10 cellular contexts compared by ENCODE assay signal in genomic region chr17:1298616-1299015, GRCh38. TPM values are rescaled to one million over a fixed set of nuclear protein-coding genes. Genes with fewer than 3 reads are reported as not detected.
A peak's percentile ranks its signal among the peaks of the same experiment; 100 is the strongest.
DNase-seq lines count a peak whose midpoint lies in the region; ATAC-seq and TF ChIP-seq lines count a peak whose summit lies in the region.
"Had no signal": no experiment of that assay in that cellular context is flagged by ENCODE, and none has a peak within 500 bp of the region (broad histone marks: within the 10 kb centered on the region; RNA-seq: fewer than 3 reads in every experiment).

No MANE protein-coding gene starts in this region.

- H3K4me3 ChIP-seq in IMR-90 (ENCODE audit: insufficient read depth, low read depth, low read length) (no peak overlapping the region), MG63 (no peak overlapping the region)
- H3K4me3 ChIP-seq: lung had no signal

- H3K4me2 ChIP-seq in IMR-90 (ENCODE audit: low read depth, low read length), result peak overlapping the region; percentile 34; the same call in 1 of the 2 replicates

- H3K9me3 ChIP-seq in IMR-90 (ENCODE audit: control insufficient read depth, insufficient read depth, low read length), result no peaks in the 10 kb centered on the region
- H3K9me3 ChIP-seq in MG63, result no peaks in the 10 kb centered on the region

- peak overlapping the region; percentile 75 for H2AFZ ChIP-seq in IMR-90 (replicated peaks; ENCODE audit: low read length, poor library complexity)

- no peak overlapping the region for H2BK15ac ChIP-seq in IMR-90 (ENCODE audit: low read depth, low read length)

- no peak for TF ChIP-seq RAD21 in IMR-90 (IDR thresholded peaks at IDR 0.05; ENCODE audit: low read length)

- ATAC-seq in IMR-90 (ENCODE audit: low read depth) (peak; percentile 81), left cardiac atrium (no peak)

- H3K9ac ChIP-seq in IMR-90 (ENCODE audit: low read depth, low read length), result no peak overlapping the region

- intact Hi-C loops in IMR-90 (cut with micrococcal nuclease), result no loop called here
- intact Hi-C loops in left cardiac atrium (cut with DNase I), result no loop called here

- no peak overlapping the region for H3K27ac ChIP-seq in IMR-90 (ENCODE audit: insufficient read depth, low read length)

- POLR2A ChIA-PET in IMR-90 (lab: Charles Lee; ENCODE audit: unreplicated experiment), result no interaction called here

- dilution Hi-C loops in IMR-90 (cut with HindIII; ENCODE audit: low sequenced_read_pairs, unreplicated experiment), result no loop called here

- CTCF ChIA-PET in IMR-90 (lab: Yijun Ruan, JAX), result no interaction called here

- H2BK120ac ChIP-seq in IMR-90 (ENCODE audit: low read depth, low read length), result no peak overlapping the region

- no TSS peak for BruUV-seq in IMR-90 (replicated peaks; lab: Mats Ljungman, UMichigan)

- no peak overlapping the region for H4K91ac ChIP-seq in IMR-90 (ENCODE audit: insufficient read depth, low read depth, low read length)

- no peaks in the 10 kb centered on the region for H4K20me1 ChIP-seq in IMR-90 (ENCODE audit: insufficient read depth, low read length)

- in situ Hi-C loops in IMR-90 (cut with MboI; ENCODE audit: low sequenced_read_pairs), result no loop called here

- no peak overlapping the region for H3K23ac ChIP-seq in IMR-90 (ENCODE audit: low read depth, low read length)

- H3K4me1 ChIP-seq in IMR-90 (ENCODE audit: control insufficient read depth, insufficient read depth, low read length), result no peaks in the 10 kb centered on the region

- no peak overlapping the region for H2BK5ac ChIP-seq in IMR-90 (ENCODE audit: low read depth, low read length, poor library complexity, severe bottlenecking)

- no peak overlapping the region for H4K5ac ChIP-seq in IMR-90 (ENCODE audit: low read depth, low read length)

- H3K14ac ChIP-seq in IMR-90 (replicated peaks; ENCODE audit: low read depth, low read length), result no peak overlapping the region

- no peak overlapping the region for H2AK5ac ChIP-seq in IMR-90 (ENCODE audit: low read depth, low read length)

- H2BK20ac ChIP-seq in IMR-90 (ENCODE audit: low read depth, low read length), result no peak overlapping the region

- WGBS in IMR-90 (ENCODE audit: extremely low coverage in 2 of 2, insufficient read length in 1 of 2), 2 experiments, result 17% methylated on average over 17 of the region's 24 CpGs; no CpG with 5 or more reads in 1 of the 2 experiments

- H3K4ac ChIP-seq in IMR-90 (ENCODE audit: low read depth, low read length), result no peak overlapping the region

- no peak for DNase-seq in IMR-90
- DNase-seq in activated T-cell treated with anti-CD3 and anti-CD28 coated beads for 24 hours (ENCODE audit: low read depth), result peak; percentile 37
- DNase-seq in iPS-NIHi7 (ENCODE audit: extremely low spot score), result peak; percentile 79
- peak; percentile 18 for DNase-seq in stimulated activated CD8-positive, alpha-beta memory T cell treated with anti-CD3 and anti-CD28 coated beads, Interleukin-12 subunit alpha, Interleukin-12 subunit beta, amount 100 ng/mL, for 1 hour (ENCODE audit: low read depth)
- DNase-seq in middle frontal gyrus (ENCODE audit: extremely low spot score, low spot score), result no peak
- no peak for DNase-seq in GDM1 (lab: John Stamatoyannopoulos, UW)
- no peak for DNase-seq in MG63
- no peak for DNase-seq in left cardiac atrium
- DNase-seq: MM.1S had no signal

- no peaks in the 10 kb centered on the region for H3K79me1 ChIP-seq in IMR-90 (ENCODE audit: low read depth in 1 of 2, low read length in 2 of 2)

- no peak for TF ChIP-seq CTCF in IMR-90 (conservative IDR thresholded peaks at IDR 0.05; ENCODE audit: low read depth, low read length)

- H3K27me3 ChIP-seq in IMR-90 (ENCODE audit: control insufficient read depth, insufficient read depth, low read length) (peaks cover 56% of the 10 kb centered on the region), MG63 (no peaks in the 10 kb centered on the region)

- H4K8ac ChIP-seq in IMR-90 (ENCODE audit: low read depth in 2 of 2, low read length in 2 of 2), result no peak overlapping the region

- no peak overlapping the region for H3K18ac ChIP-seq in IMR-90 (ENCODE audit: low read depth, low read length)

- TF ChIP-seq POLR2A in IMR-90 (IDR thresholded peaks at IDR 0.05; ENCODE audit: low read depth, low read length), result no peak

- no peaks in the 10 kb centered on the region for H3K9me1 ChIP-seq in IMR-90 (ENCODE audit: insufficient read depth, low read length)

- H3K56ac ChIP-seq in IMR-90 (ENCODE audit: extremely low read depth, insufficient read depth, low read length), result no peak overlapping the region

- H2AK9ac ChIP-seq in IMR-90 (replicated peaks; ENCODE audit: low read depth, low read length, poor library complexity), result no peak overlapping the region

- H3K36me3 ChIP-seq in IMR-90 (ENCODE audit: control insufficient read depth, insufficient read depth, low read length) (no peaks in the 10 kb centered on the region), MG63 (no peaks in the 10 kb centered on the region)

TF ChIP-seq in IMR-90, 13 proteins besides CTCF, POLR2A, EP300 and RAD21:
- TF ChIP-seq RCOR1 (IDR thresholded peaks at IDR 0.05; ENCODE audit: insufficient replicate concordance, low read length) (no peak), FOS (IDR thresholded peaks at IDR 0.05; ENCODE audit: low read depth, low read length) (no peak), CEBPB (IDR thresholded peaks at IDR 0.05; ENCODE audit: low read depth, low read length) (no peak), MAZ (IDR thresholded peaks at IDR 0.05; ENCODE audit: borderline replicate concordance, low read depth, low read length) (no peak), SMC3 (IDR thresholded peaks at IDR 0.05; ENCODE audit: low read depth, low read length) (no peak), MAFK (IDR thresholded peaks at IDR 0.05; ENCODE audit: low read depth, low read length) (no peak), USF2 (IDR thresholded peaks at IDR 0.05; ENCODE audit: low read depth, low read length) (no peak), CHD1 (IDR thresholded peaks at IDR 0.05; ENCODE audit: low read depth, low read length) (no peak), NFE2L2 (IDR thresholded peaks at IDR 0.05; ENCODE audit: low read depth, low read length) (no peak), MXI1 (IDR thresholded peaks at IDR 0.05; ENCODE audit: borderline replicate concordance, low read depth, low read length) (no peak), ELK1 (IDR thresholded peaks at IDR 0.05; ENCODE audit: borderline replicate concordance, low read depth, low read length) (no peak), BHLHE40 (IDR thresholded peaks at IDR 0.05; ENCODE audit: low read depth, low read length) (no peak)

RNA-seq across cellular contexts. Expression of gene TRARG1, which starts 19.2 kb away (rescaled TPM):
- not detected in 2 replicates for total RNA-seq in IMR-90 (2012; rRNA removed)
- polyA plus RNA-seq in IMR-90 (2012; rRNA removed), result not detected in 2 replicates
- not detected in 2 replicates for polyA plus RNA-seq in IMR-90 (2012; cell fraction: cytosol; rRNA removed)
- polyA plus RNA-seq in IMR-90 (2012; cell fraction: nucleus; rRNA removed; ENCODE audit: low replicate concordance), result not detected in 2 replicates
- not detected in 2 replicates for total RNA-seq in MG63 (2014; rRNA removed; shearing (Covaris generic); ENCODE audit: low replicate concordance)
- 10 to 100 TPM; 22.3 to 22.7 TPM for total RNA-seq in left cardiac atrium
- total RNA-seq: lung had no signal

RNA-seq across cellular contexts. Expression of gene BHLHA9, which starts 28.4 kb away (rescaled TPM):
- total RNA-seq in IMR-90 (2012; rRNA removed), result not detected in 2 replicates
- not detected in 2 replicates for polyA plus RNA-seq in IMR-90 (2012; rRNA removed)
- not detected in 2 replicates for polyA plus RNA-seq in IMR-90 (2012; cell fraction: cytosol; rRNA removed)
- polyA plus RNA-seq in IMR-90 (2012; cell fraction: nucleus; rRNA removed; ENCODE audit: low replicate concordance), result not detected in 2 replicates
- not detected in 2 replicates for total RNA-seq in MG63 (2014; rRNA removed; shearing (Covaris generic); ENCODE audit: low replicate concordance)
- total RNA-seq in left cardiac atrium, result not detected
- total RNA-seq: lung had no signal
- polyA plus RNA-seq: lung had no signal

Comparison
In these comparisons a context has a peak if more than half of its experiments do, and no peak if none do; other contexts are left out.
1. DNase-seq: peak in activated T-cell treated with anti-CD3 and anti-CD28 coated beads for 24 hours (single experiment), iPS-NIHi7 (single experiment) and stimulated activated CD8-positive, alpha-beta memory T cell treated with anti-CD3 and anti-CD28 coated beads, Interleukin-12 subunit alpha, Interleukin-12 subunit beta, amount 100 ng/mL, for 1 hour (single experiment); none in IMR-90 (single experiment), middle frontal gyrus (single experiment), GDM1 (single experiment), MG63 (single experiment) and left cardiac atrium (single experiment).
2. RNA of gene TRARG1, which starts 19.2 kb away (total RNA-seq): 22.3 to 22.7 TPM in left cardiac atrium; not detected in IMR-90 and not detected in MG63; every median in the first group is over 10 times any median in the second.